8 cellular contexts compared by ENCODE assay signal in the genomic region with DNA sequence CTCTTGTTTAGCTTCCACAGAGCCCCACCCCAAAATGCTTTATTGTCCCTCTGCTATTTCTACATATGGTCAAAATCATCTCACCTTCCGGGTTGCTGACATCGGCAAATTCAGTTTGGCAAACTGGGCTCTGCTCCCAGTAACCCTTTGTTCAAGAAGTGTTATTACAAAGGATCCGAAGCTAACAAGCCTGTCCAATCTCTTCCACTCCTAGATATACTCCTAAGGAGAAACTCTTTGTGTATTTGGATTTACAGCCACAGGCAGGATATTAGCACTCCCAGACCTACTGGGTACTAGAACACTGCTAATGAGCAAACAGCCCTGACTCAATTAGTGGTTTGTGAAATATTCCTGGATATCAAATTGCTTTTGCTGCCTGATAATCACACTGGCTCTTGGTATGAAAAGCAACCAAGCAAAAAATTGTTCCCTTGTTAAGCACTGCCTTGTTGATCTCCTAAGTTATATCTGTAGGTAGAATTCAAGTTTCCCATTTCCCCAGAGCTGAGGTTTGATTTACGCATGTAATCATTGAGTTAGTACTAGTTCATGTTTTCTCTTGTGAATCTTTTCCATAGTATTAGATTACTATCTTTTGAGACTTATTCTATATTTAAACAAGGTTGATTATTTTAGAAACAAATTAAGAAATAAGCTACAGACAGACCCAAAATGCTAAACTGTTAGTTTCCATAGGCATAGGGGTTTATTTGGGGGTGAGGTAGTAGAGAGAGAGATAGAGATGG. TPM values are rescaled to one million over a fixed set of nuclear protein-coding genes. Genes with fewer than 3 reads are reported as not detected.
A peak's percentile ranks its signal among the peaks of the same experiment; 100 is the strongest.
DNase-seq lines count a peak whose midpoint lies in the region; ATAC-seq, FAIRE-seq and TF ChIP-seq lines count a peak whose summit lies in the region.

No MANE protein-coding gene starts in this region.

- no peaks in the 10 kb centered on the region for H3K9me3 ChIP-seq in adrenal gland (replicated peaks in 1 of 3)
- H3K9me3 ChIP-seq in small intestine (ENCODE audit: control insufficient read depth, low read depth): no peaks in the 10 kb centered on the region

- H3K27me3 ChIP-seq in adrenal gland (no peaks in the 10 kb centered on the region), small intestine (ENCODE audit: control insufficient read depth in 2 of 2, insufficient read depth in 2 of 2, low read length in 2 of 2) (no peaks in the 10 kb centered on the region)

- peak overlapping the region in 2 of 5 donors; percentile 1 to 62 for H3K27ac ChIP-seq in adrenal gland
- H3K27ac ChIP-seq in small intestine (ENCODE audit: low read depth in 1 of 2, low read length in 1 of 2): peak overlapping the region; percentile 52 to 56

- WGBS in adrenal gland, 4 donors: 48 to 53% (median 51%) methylated on average over 4 of the region's 4 CpGs
- WGBS in small intestine, 3 donors: 14 to 44% (median 39%) methylated on average over 4 of the region's 4 CpGs

- ATAC-seq in GM21529 (IDR thresholded peaks at IDR 0.05; ENCODE audit: unreplicated experiment): no peak

- H3K36me3 ChIP-seq in adrenal gland (replicated peaks in 1 of 2) (peaks cover 0 to 7% of the 10 kb centered on the region in 2 donors), small intestine (ENCODE audit: control insufficient read depth in 2 of 2, insufficient read depth in 2 of 2, low read length in 2 of 2) (no peaks in the 10 kb centered on the region)

- intact Hi-C loops in adrenal gland (cut with DNase I): loop anchor here in 1 of 2 donors (10.0 kb wide), 2 partner anchors 375 to 915 kb away; no protein-coding TSS in a partner anchor

- TF ChIP-seq POLR2A in adrenal gland (IDR thresholded peaks at IDR 0.05): peak; percentile 12 to 74

- H3K4me3 ChIP-seq in adrenal gland (peak overlapping the region in 1 of 4 donors; percentile 78), small intestine (ENCODE audit: low read depth in 1 of 2, low read length in 2 of 2) (peak overlapping the region in 1 of 2 donors; percentile 22)

- no peak for FAIRE-seq in small intestine (lab: Jason Lieb, UNC)

- no peak for TF ChIP-seq CTCF in adrenal gland (IDR thresholded peaks at IDR 0.05)

- H3K4me1 ChIP-seq in adrenal gland (replicated peaks in 1 of 2): peaks cover 8 to 22% of the 10 kb centered on the region in 2 donors
- H3K4me1 ChIP-seq in small intestine (ENCODE audit: control insufficient read depth in 2 of 2, insufficient read depth in 1 of 2, low read depth in 1 of 2, low read length in 1 of 2): peaks cover 0 to 4% of the 10 kb centered on the region in 2 donors

- peak; percentile 85 for DNase-seq in DMS 273 (lab: John Stamatoyannopoulos, UW; ENCODE audit: unreplicated experiment)
- peak; percentile 71 for DNase-seq in NCI-H146 (lab: John Stamatoyannopoulos, UW)
- peak in 6 of 7 donors; percentile 23 to 69 (median 38) for DNase-seq in adrenal gland
- peak; percentile 21 for DNase-seq in iPS-NIHi11 (ENCODE audit: low spot score)
- peak; percentile 89 for DNase-seq in small intestine
- no peak for DNase-seq in activated CD8-positive, alpha-beta memory T cell treated with anti-CD3 and anti-CD28 coated beads, Interleukin-2, amount 50 U/mL, for 4 hours
- no peak for DNase-seq in occipital lobe (lab: John Stamatoyannopoulos, UW)

RNA-seq across cellular contexts. Expression of a gene that starts 3.8 kb away (rescaled TPM):
- total RNA-seq in adrenal gland (100 to 1,000 TPM in 1 of 8 donors, 10 to 100 TPM in 7; 37.8 to 250 (median 74.2) TPM), occipital lobe (76.1 TPM)
- polyA plus RNA-seq in adrenal gland (10 to 100 TPM; 35.9 to 54.9 (median 43.1) TPM), small intestine (10 to 100 TPM; 47.4 to 82.2 (median 50.3) TPM)

Comparison
In these comparisons a context has a peak if more than half of its experiments do, and no peak if none do; other contexts are left out.
1. DNase-seq: peak in DMS 273 (single experiment), NCI-H146 (single experiment), adrenal gland (6 of 7), iPS-NIHi11 (single experiment) and small intestine (single experiment); none in activated CD8-positive, alpha-beta memory T cell treated with anti-CD3 and anti-CD28 coated beads, Interleukin-2, amount 50 U/mL, for 4 hours (single experiment) and occipital lobe (single experiment).